9 cellular contexts compared by ENCODE assay signal in genomic region chr16:80931661-80931984, GRCh38.
DNase-seq lines count a peak whose midpoint lies in the region; ATAC-seq, FAIRE-seq and TF ChIP-seq lines count a peak whose summit lies in the region.
"Had no signal": no experiment of that assay in that cellular context is flagged by ENCODE, and none has a peak within 500 bp of the region (broad histone marks: within the 10 kb centered on the region; RNA-seq: fewer than 3 reads in every experiment).

No MANE protein-coding gene starts in this region.

- no peak for FAIRE-seq in GM12891 (lab: Jason Lieb, UNC)

- H3K79me2 ChIP-seq in hepatocyte: no peaks in the 10 kb centered on the region

- CTCF ChIA-PET in activated CD4-positive, alpha-beta memory T cell treated with anti-CD3 and anti-CD28 coated beads, Interleukin-2, amount 10 ng/mL, durations not matched to agents 7 days and 5 days (lab: Charles Lee): no interaction called here

- H3K9ac ChIP-seq in rectal smooth muscle tissue (ENCODE audit: low read length): peak overlapping the region; percentile 1

- peak overlapping the region; percentile 71 for H3K27ac ChIP-seq in hepatocyte
- H3K27ac ChIP-seq in rectal smooth muscle tissue (ENCODE audit: low read depth, low read length): peak overlapping the region; percentile 70

- H3K4me2 ChIP-seq in hepatocyte: peak overlapping the region; percentile 89

- POLR2A ChIA-PET in activated CD4-positive, alpha-beta memory T cell treated with anti-CD3 and anti-CD28 coated beads, Interleukin-2, amount 10 ng/mL, durations not matched to agents 7 days and 5 days (lab: Charles Lee): no interaction called here

- 33% methylated on average over 7 of the region's 8 CpGs for WGBS in hepatocyte (ENCODE audit: low lambda C conversion rate, missing lambda C conversion rate)

- peaks cover 6% of the 10 kb centered on the region for H3K9me3 Mint-ChIP-seq in activated CD4-positive, alpha-beta memory T cell treated with anti-CD3 and anti-CD28 coated beads, Interleukin-2, amount 10 ng/mL, durations not matched to agents 7 days and 5 days

- no peak for TF ChIP-seq POLR2A in GM12891 (IDR thresholded peaks at IDR 0.05; ENCODE audit: low read depth, low read length)

- H3K36me3 ChIP-seq in hepatocyte (replicated peaks; ENCODE audit: insufficient read depth, low read depth) (no peaks in the 10 kb centered on the region), rectal smooth muscle tissue (ENCODE audit: control insufficient read depth, insufficient read depth, low read length) (no peaks in the 10 kb centered on the region)

- TF ChIP-seq CTCF in hepatocyte (IDR thresholded peaks at IDR 0.05; ENCODE audit: poor library complexity): no peak

- peaks cover 6% of the 10 kb centered on the region for H3K4me1 Mint-ChIP-seq in activated CD4-positive, alpha-beta memory T cell treated with anti-CD3 and anti-CD28 coated beads, Interleukin-2, amount 10 ng/mL, durations not matched to agents 7 days and 5 days

- H3K27me3 ChIP-seq in hepatocyte: peaks cover 2% of the 10 kb centered on the region
- H3K27me3 ChIP-seq in rectal smooth muscle tissue (ENCODE audit: control insufficient read depth, insufficient read depth, low read length): no peaks in the 10 kb centered on the region

- no peak for ATAC-seq in HG03108 (IDR thresholded peaks at IDR 0.05; ENCODE audit: unreplicated experiment)

- H3K4me3 ChIP-seq in hepatocyte (peak overlapping the region; percentile 32), rectal smooth muscle tissue (ENCODE audit: low read length) (peak overlapping the region; percentile 46)

- H3K36me3 Mint-ChIP-seq in activated CD4-positive, alpha-beta memory T cell treated with anti-CD3 and anti-CD28 coated beads, Interleukin-2, amount 10 ng/mL, durations not matched to agents 7 days and 5 days (ENCODE audit: low read depth): no peaks in the 10 kb centered on the region

- DNase-seq in DMS114 treated with DMSO at 0.1 percent for 48 hours (lab: John Stamatoyannopoulos, UW; ENCODE audit: unreplicated experiment): peak; percentile 37
- DNase-seq in activated CD4-positive, alpha-beta memory T cell treated with anti-CD3 and anti-CD28 coated beads, Interleukin-2, amount 10 ng/mL, durations not matched to agents 7 days and 5 days: no peak
- no peak for DNase-seq in hepatocyte (ENCODE audit: low spot score)
- no peak for DNase-seq in NCI-H2107 (lab: John Stamatoyannopoulos, UW)
- DNase-seq in GM12891 (ENCODE audit: insufficient read length, low spot score): no peak
- DNase-seq in NCI-H524 treated with DMSO at 0.1 percent for 48 hours (lab: John Stamatoyannopoulos, UW): no peak
- DNase-seq: NCI-H774 had no signal

- no peak overlapping the region for H3K27ac Mint-ChIP-seq in activated CD4-positive, alpha-beta memory T cell treated with anti-CD3 and anti-CD28 coated beads, Interleukin-2, amount 10 ng/mL, durations not matched to agents 7 days and 5 days

- H2AFZ ChIP-seq in hepatocyte: peak overlapping the region; percentile 76

- peak overlapping the region; percentile 22 for H3K4me3 Mint-ChIP-seq in activated CD4-positive, alpha-beta memory T cell treated with anti-CD3 and anti-CD28 coated beads, Interleukin-2, amount 10 ng/mL, durations not matched to agents 7 days and 5 days

- no peaks in the 10 kb centered on the region for H4K20me1 ChIP-seq in hepatocyte (ENCODE audit: insufficient read depth, poor library complexity, severe bottlenecking)

- H3K4me1 ChIP-seq in hepatocyte (ENCODE audit: insufficient read depth) (peaks cover 6% of the 10 kb centered on the region), rectal smooth muscle tissue (ENCODE audit: control insufficient read depth, insufficient read depth, low read length) (no peaks in the 10 kb centered on the region)

- H3K27me3 Mint-ChIP-seq in activated CD4-positive, alpha-beta memory T cell treated with anti-CD3 and anti-CD28 coated beads, Interleukin-2, amount 10 ng/mL, durations not matched to agents 7 days and 5 days: peaks cover 47% of the 10 kb centered on the region

- H3K9me2 ChIP-seq in hepatocyte (replicated peaks; ENCODE audit: insufficient read depth): no peaks in the 10 kb centered on the region

- no peaks in the 10 kb centered on the region for H3K9me3 ChIP-seq in hepatocyte (ENCODE audit: low read depth)

TF ChIP-seq in GM12891, 5 proteins besides CTCF, POLR2A, EP300 and RAD21:
- TF ChIP-seq POLR2AphosphoS5 (IDR thresholded peaks at IDR 0.05; ENCODE audit: low read depth, low read length): no peak
- TF ChIP-seq TAF1 (IDR thresholded peaks at IDR 0.05; ENCODE audit: low read depth, low read length): no peak
- TF ChIP-seq POU2F2 (IDR thresholded peaks at IDR 0.05; ENCODE audit: low read depth, low read length): no peak
- TF ChIP-seq PAX5 (IDR thresholded peaks at IDR 0.05; ENCODE audit: insufficient read depth, low read length, severe bottlenecking): no peak
- TF ChIP-seq SPI1 (IDR thresholded peaks at IDR 0.05; ENCODE audit: low read depth, low read length): no peak
